8 cellular contexts compared by ENCODE assay signal in the genomic region with DNA sequence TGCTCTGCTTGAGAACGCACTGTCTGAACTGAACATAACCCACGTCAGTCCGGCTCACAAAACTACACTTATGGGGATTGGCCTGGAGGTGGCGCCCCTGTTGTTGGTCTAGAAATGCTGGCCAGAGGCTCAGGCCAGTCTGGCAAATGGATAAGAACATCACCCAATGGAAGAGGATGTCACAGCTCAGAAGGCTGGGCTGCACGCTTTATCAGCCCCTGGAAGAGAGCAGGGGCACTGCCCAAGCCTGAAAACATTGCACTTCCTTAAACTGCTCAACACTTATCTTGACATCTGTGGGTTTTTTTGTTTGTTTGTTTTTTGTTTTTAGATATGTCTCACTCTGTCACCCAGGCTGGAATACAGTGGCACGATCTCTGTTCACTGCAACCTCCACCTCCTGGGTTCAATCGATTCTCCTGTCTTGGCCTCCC. TPM values are rescaled to one million over a fixed set of nuclear protein-coding genes. Genes with fewer than 3 reads are reported as not detected.
DNase-seq lines count a peak whose midpoint lies in the region; ATAC-seq, FAIRE-seq and TF ChIP-seq lines count a peak whose summit lies in the region.

No MANE protein-coding gene starts in this region.

- H3K4me3 Mint-ChIP-seq in CD8-positive, alpha-beta T cell, result no peak overlapping the region
- H3K4me3 Mint-ChIP-seq in activated T-helper 17 cell treated with anti-CD3 and anti-CD28 coated beads, Interleukin-2, amount 50 U/mL, for 72 hours, result no peak overlapping the region

- CTCF ChIA-PET in CD8-positive, alpha-beta T cell (lab: Charles Lee), result interaction anchor here (1.2 kb wide), 1 partner anchor 114 kb away, joined by 4 read pairs; no protein-coding TSS in a partner anchor

- H3K9me3 ChIP-seq in CD8-positive, alpha-beta T cell (ENCODE audit: low read length), result no peaks in the 10 kb centered on the region
- no peaks in the 10 kb centered on the region for H3K9me3 ChIP-seq in OCI-LY3 (ENCODE audit: insufficient read depth, low read length)
- H3K9me3 ChIP-seq in upper lobe of left lung, result no peaks in the 10 kb centered on the region

- H3K4me1 ChIP-seq in CD8-positive, alpha-beta T cell (ENCODE audit: insufficient read depth, low read length), result no peaks in the 10 kb centered on the region
- H3K4me1 ChIP-seq in OCI-LY3 (ENCODE audit: low read length) (peaks cover 4% of the 10 kb centered on the region; the same call in 1 of the 2 replicates), upper lobe of left lung (peaks cover 0 to 7% (median 0%) of the 10 kb centered on the region in 4 donors)

- FAIRE-seq in HTR-8/SVneo (lab: Jason Lieb, UNC), result peak; percentile 40

- TF ChIP-seq CTCF in CD8-positive, alpha-beta T cell (IDR thresholded peaks at IDR 0.05), result peak; percentile 46
- TF ChIP-seq CTCF in OCI-LY3 (IDR thresholded peaks at IDR 0.05; ENCODE audit: low read depth, low read length), result peak; percentile 76
- TF ChIP-seq CTCF in upper lobe of left lung (IDR thresholded peaks at IDR 0.05), result peak; percentile 48 to 80 (median 66)

- intact Hi-C loops in CD8-positive, alpha-beta T cell (cut with DNase I, micrococcal nuclease), result loop anchor here (1.0 to 2.0 kb wide), 2 partner anchors 24 to 25 kb away; a partner anchor contains a TSS

- peaks cover 2% of the 10 kb centered on the region for H3K4me1 Mint-ChIP-seq in CD8-positive, alpha-beta T cell (ENCODE audit: low read depth)
- H3K4me1 Mint-ChIP-seq in activated T-helper 17 cell treated with anti-CD3 and anti-CD28 coated beads, Interleukin-2, amount 50 U/mL, for 72 hours, result no peaks in the 10 kb centered on the region

- H3K4me2 ChIP-seq in OCI-LY3 (ENCODE audit: low read length), result peak overlapping the region; percentile 3; the same call in 1 of the 2 replicates

- POLR2A ChIA-PET in CD8-positive, alpha-beta T cell (lab: Charles Lee), result no interaction called here

- ATAC-seq in CD8-positive, alpha-beta T cell, result peak; percentile 49
- ATAC-seq in GM19438 (IDR thresholded peaks at IDR 0.05; ENCODE audit: low read depth, unreplicated experiment), result peak; percentile 94
- ATAC-seq in activated T-helper 17 cell treated with anti-CD3 and anti-CD28 coated beads, Interleukin-2, amount 50 U/mL, for 72 hours (replicated peaks), result peak; percentile 90
- ATAC-seq in upper lobe of left lung (ENCODE audit: low FRiP score in 2 of 2), result peak; percentile 87 to 94

- no peak overlapping the region for H3K27ac ChIP-seq in CD8-positive, alpha-beta T cell (ENCODE audit: low read depth, low read length)
- no peak overlapping the region for H3K27ac ChIP-seq in OCI-LY3 (ENCODE audit: low read length)
- H3K27ac ChIP-seq in upper lobe of left lung, result no peak overlapping the region

- WGBS in upper lobe of left lung, 2 donors, result 33 to 41% methylated on average over 7 of the region's 7 CpGs

- no peak overlapping the region for H3K9ac ChIP-seq in OCI-LY3 (ENCODE audit: low read length)

- H3K36me3 Mint-ChIP-seq in CD8-positive, alpha-beta T cell, result no peaks in the 10 kb centered on the region
- no peaks in the 10 kb centered on the region for H3K36me3 Mint-ChIP-seq in activated T-helper 17 cell treated with anti-CD3 and anti-CD28 coated beads, Interleukin-2, amount 50 U/mL, for 72 hours (ENCODE audit: low read depth)

- no peak for TF ChIP-seq POLR2A in upper lobe of left lung (IDR thresholded peaks at IDR 0.05)

- no peaks in the 10 kb centered on the region for H3K79me2 ChIP-seq in OCI-LY3 (ENCODE audit: low read length)

- no peak for TF ChIP-seq EP300 in upper lobe of left lung (IDR thresholded peaks at IDR 0.05)

- no peak overlapping the region for H3K4me3 ChIP-seq in CD8-positive, alpha-beta T cell (ENCODE audit: low read depth, low read length)
- no peak overlapping the region for H3K4me3 ChIP-seq in OCI-LY3 (ENCODE audit: low read length)
- no peak overlapping the region for H3K4me3 ChIP-seq in upper lobe of left lung

- no peaks in the 10 kb centered on the region for H3K27me3 ChIP-seq in CD8-positive, alpha-beta T cell (ENCODE audit: insufficient read depth, low read length)
- H3K27me3 ChIP-seq in OCI-LY3 (ENCODE audit: low read depth, low read length), result no peaks in the 10 kb centered on the region
- no peaks in the 10 kb centered on the region for H3K27me3 ChIP-seq in upper lobe of left lung

- H4K20me1 ChIP-seq in OCI-LY3 (ENCODE audit: insufficient read depth, low read length), result no peaks in the 10 kb centered on the region

- H3K9me3 Mint-ChIP-seq in CD8-positive, alpha-beta T cell, result no peaks in the 10 kb centered on the region
- no peaks in the 10 kb centered on the region for H3K9me3 Mint-ChIP-seq in activated T-helper 17 cell treated with anti-CD3 and anti-CD28 coated beads, Interleukin-2, amount 50 U/mL, for 72 hours

- H2AFZ ChIP-seq in OCI-LY3 (ENCODE audit: low read depth, low read length), result no peak overlapping the region

- H3K27ac Mint-ChIP-seq in CD8-positive, alpha-beta T cell, result no peak overlapping the region
- no peak overlapping the region for H3K27ac Mint-ChIP-seq in activated T-helper 17 cell treated with anti-CD3 and anti-CD28 coated beads, Interleukin-2, amount 50 U/mL, for 72 hours

- no peaks in the 10 kb centered on the region for H3K36me3 ChIP-seq in CD8-positive, alpha-beta T cell (ENCODE audit: insufficient read depth, low read length)
- H3K36me3 ChIP-seq in OCI-LY3 (replicated peaks; ENCODE audit: low read depth, low read length) (no peaks in the 10 kb centered on the region), upper lobe of left lung (no peaks in the 10 kb centered on the region)

- peaks cover 3% of the 10 kb centered on the region for H3K27me3 Mint-ChIP-seq in CD8-positive, alpha-beta T cell (ENCODE audit: low read depth)
- no peaks in the 10 kb centered on the region for H3K27me3 Mint-ChIP-seq in activated T-helper 17 cell treated with anti-CD3 and anti-CD28 coated beads, Interleukin-2, amount 50 U/mL, for 72 hours

- DNase-seq in CD8-positive, alpha-beta T cell, result peak in 6 of 7 experiments; percentile 29 to 55 (median 33)
- DNase-seq in HTR-8/SVneo (ENCODE audit: insufficient read length, low spot score), result peak; percentile 88
- peak; percentile 71 for DNase-seq in foreskin melanocyte
- peak; percentile 8 for DNase-seq in occipital lobe (lab: John Stamatoyannopoulos, UW)
- peak in 1 of 2 donors; percentile 86 for DNase-seq in upper lobe of left lung

RNA-seq across cellular contexts. Expression of a gene that starts 24.8 kb away (rescaled TPM):
- total RNA-seq in CD8-positive, alpha-beta T cell, result 100 to 1,000 TPM in 1 of 2 experiments, 10 to 100 TPM in 1; 97.8 to 107 TPM
- 10 to 100 TPM; 73.7 to 86.4 TPM for total RNA-seq in activated T-helper 17 cell treated with anti-CD3 and anti-CD28 coated beads, Interleukin-2, amount 50 U/mL, for 72 hours
- total RNA-seq in occipital lobe (144 TPM), upper lobe of left lung (100 to 1,000 TPM in 2 of 6 donors, 10 to 100 TPM in 4; 67.3 to 163 (median 79.7) TPM)
